Comparison of ENCODE assay signal across 10 cellular contexts in genomic region chr7:27873981-27874957, GRCh38.
DNase-seq lines count a peak whose midpoint lies in the region; ATAC-seq, FAIRE-seq and TF ChIP-seq lines count a peak whose summit lies in the region.
"Had no signal": no experiment of that assay in that cellular context is flagged by ENCODE, and none has a peak within 500 bp of the region (broad histone marks: within the 10 kb centered on the region; RNA-seq: fewer than 3 reads in every experiment).

No MANE protein-coding gene starts in this region.

- FAIRE-seq in D721Med (lab: Jason Lieb, UNC): no peak

- DNase-seq in HCEC 1CT: peak; percentile 17
- peak; percentile 93 to 96 (median 94) for DNase-seq in body of pancreas
- DNase-seq in inferior parietal cortex (ENCODE audit: extremely low spot score): peak; percentile 40
- no peak for DNase-seq in stimulated activated CD4-positive, alpha-beta T cell treated with anti-CD3 and anti-CD28 coated beads, Interleukin-2, amount 100 ng/mL, for 48 hours
- no peak for DNase-seq in D721Med (ENCODE audit: insufficient read length, low spot score)
- no peak for DNase-seq in NCI-H2107 (lab: John Stamatoyannopoulos, UW)
- DNase-seq: activated CD4-positive, CD25-positive, alpha-beta regulatory T cell; central memory CD4-positive, alpha-beta T cell had no signal

- H3K36me3 ChIP-seq in body of pancreas (replicated peaks in 1 of 2; ENCODE audit: insufficient read depth in 1 of 2, low read depth in 2 of 2): no peaks in the 10 kb centered on the region
- no peaks in the 10 kb centered on the region for H3K36me3 ChIP-seq in subcutaneous abdominal adipose tissue (ENCODE audit: control insufficient read depth in 5 of 5, insufficient read depth in 5 of 5, low read length in 5 of 5)

- intact Hi-C loops in body of pancreas (cut with DNase I): no loop called here

- peak overlapping the region in 1 of 5 donors; percentile 27 for H3K9ac ChIP-seq in subcutaneous abdominal adipose tissue (ENCODE audit: low read length in 5 of 5)

- ATAC-seq in body of pancreas: peak; percentile 98
- no peak for ATAC-seq in GM18873 (IDR thresholded peaks at IDR 0.05; ENCODE audit: low FRiP score, unreplicated experiment)

- no peak overlapping the region for H3K4me3 ChIP-seq in body of pancreas
- no peak overlapping the region for H3K4me3 ChIP-seq in subcutaneous abdominal adipose tissue (ENCODE audit: low read depth in 1 of 5, low read length in 5 of 5)

- peaks cover 65% of the 10 kb centered on the region for H3K4me1 ChIP-seq in body of pancreas
- peaks cover 6 to 36% (median 25%) of the 10 kb centered on the region in 5 donors for H3K4me1 ChIP-seq in subcutaneous abdominal adipose tissue (ENCODE audit: control insufficient read depth in 5 of 5, insufficient read depth in 5 of 5, low read length in 5 of 5)

- H3K27ac ChIP-seq in body of pancreas (peak overlapping the region; percentile 70 to 79 (median 76)), subcutaneous abdominal adipose tissue (ENCODE audit: low read depth, low read length) (peak overlapping the region; percentile 38)

- no peak for TF ChIP-seq CTCF in body of pancreas (IDR thresholded peaks at IDR 0.05)
- no peak for TF ChIP-seq CTCF in D721Med (IDR thresholded peaks at IDR 0.05; ENCODE audit: insufficient read depth, missing control alignments)

- 34 to 43% methylated on average over 13 of the region's 13 CpGs for WGBS in body of pancreas, 2 donors

- no peak for TF ChIP-seq POLR2A in body of pancreas (IDR thresholded peaks at IDR 0.05)

- H3K27me3 ChIP-seq in body of pancreas (no peaks in the 10 kb centered on the region), subcutaneous abdominal adipose tissue (ENCODE audit: control insufficient read depth in 5 of 5, insufficient read depth in 4 of 5, low read length in 5 of 5) (no peaks in the 10 kb centered on the region)

- no peaks in the 10 kb centered on the region for H3K9me3 ChIP-seq in body of pancreas
- no peaks in the 10 kb centered on the region for H3K9me3 ChIP-seq in subcutaneous abdominal adipose tissue (ENCODE audit: control insufficient read depth in 5 of 5, low read length in 5 of 5)

Comparison
In these comparisons a context has a peak if more than half of its experiments do, and no peak if none do; other contexts are left out.
1. DNase-seq: peak in HCEC 1CT (single experiment), body of pancreas (4 of 4) and inferior parietal cortex (single experiment); none in stimulated activated CD4-positive, alpha-beta T cell treated with anti-CD3 and anti-CD28 coated beads, Interleukin-2, amount 100 ng/mL, for 48 hours (0 of 2), D721Med (single experiment) and NCI-H2107 (single experiment).